In the genomic region with DNA sequence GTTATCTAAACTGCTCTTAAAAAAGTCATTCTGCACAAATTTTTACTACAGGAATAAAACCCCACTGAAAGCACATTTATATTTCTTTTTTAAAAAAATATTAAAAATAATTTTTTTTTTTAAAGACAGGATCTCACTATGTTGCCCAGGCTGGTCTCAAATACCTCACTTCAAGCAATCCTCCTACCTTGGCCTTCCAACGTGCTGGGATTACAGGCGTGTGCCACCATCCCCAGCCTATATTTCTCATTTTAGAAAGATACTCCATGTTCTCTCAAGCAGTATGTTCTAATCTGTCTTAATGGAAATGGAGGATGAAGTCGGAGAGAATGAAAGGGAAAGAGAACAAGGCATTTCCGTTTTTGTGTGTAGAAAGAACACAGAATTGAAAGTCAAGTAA, we compare ENCODE assay signal across 13 cellular contexts. TPM values are rescaled to one million over a fixed set of nuclear protein-coding genes. Genes with fewer than 3 reads are reported as not detected.
DNase-seq lines count a peak whose midpoint lies in the region; ATAC-seq and TF ChIP-seq lines count a peak whose summit lies in the region.
"Had no signal": no experiment of that assay in that cellular context is flagged by ENCODE, and none has a peak within 500 bp of the region (broad histone marks: within the 10 kb centered on the region; RNA-seq: fewer than 3 reads in every experiment).

No MANE protein-coding gene starts in this region.

- CTCF ChIA-PET in WTC11 (lab: Charles Lee) = no interaction called here

- no peaks in the 10 kb centered on the region for H3K9me3 Mint-ChIP-seq in activated T-cell treated with anti-CD3 and anti-CD28 coated beads, Interleukin-2, amount 50 U/mL, for 24 hours
- H3K9me3 Mint-ChIP-seq in WTC11 (peaks cover 11% of the 10 kb centered on the region), natural killer cell (no peaks in the 10 kb centered on the region)
- H3K9me3 Mint-ChIP-seq: HFFc6 had no signal

- H3K27me3 Mint-ChIP-seq in activated T-cell treated with anti-CD3 and anti-CD28 coated beads, Interleukin-2, amount 50 U/mL, for 24 hours = no peaks in the 10 kb centered on the region
- no peaks in the 10 kb centered on the region for H3K27me3 Mint-ChIP-seq in WTC11 (ENCODE audit: low read depth)
- no peaks in the 10 kb centered on the region for H3K27me3 Mint-ChIP-seq in natural killer cell (ENCODE audit: low read depth in 2 of 2)

- H3K4me1 Mint-ChIP-seq in activated T-cell treated with anti-CD3 and anti-CD28 coated beads, Interleukin-2, amount 50 U/mL, for 24 hours (ENCODE audit: low read depth) = peaks cover 81% of the 10 kb centered on the region
- peaks cover 38% of the 10 kb centered on the region for H3K4me1 Mint-ChIP-seq in WTC11
- peaks cover 84 to 91% of the 10 kb centered on the region in 2 donors for H3K4me1 Mint-ChIP-seq in natural killer cell

- intact Hi-C loops in natural killer cell (cut with micrococcal nuclease) = no loop called here

- POLR2A ChIA-PET in WTC11 (lab: Charles Lee) = no interaction called here

- H3K36me3 Mint-ChIP-seq in activated T-cell treated with anti-CD3 and anti-CD28 coated beads, Interleukin-2, amount 50 U/mL, for 24 hours (ENCODE audit: low read depth) = peaks cover 61% of the 10 kb centered on the region
- H3K36me3 Mint-ChIP-seq in WTC11 (peaks cover 24% of the 10 kb centered on the region), natural killer cell (no peaks in the 10 kb centered on the region)

- peak overlapping the region; percentile 50 for H3K27ac Mint-ChIP-seq in activated T-cell treated with anti-CD3 and anti-CD28 coated beads, Interleukin-2, amount 50 U/mL, for 24 hours
- H3K27ac Mint-ChIP-seq in WTC11 (no peak overlapping the region), natural killer cell (peak overlapping the region; percentile 50 to 82)
- H3K27ac Mint-ChIP-seq: HFFc6 had no signal

- TF ChIP-seq CTCF in WTC11 (IDR thresholded peaks at IDR 0.05) = no peak
- TF ChIP-seq CTCF in natural killer cell (IDR thresholded peaks at IDR 0.05) = no peak

- DNase-seq in activated T-cell treated with anti-CD3 and anti-CD28 coated beads, Interleukin-2, amount 50 U/mL, for 24 hours = no peak
- DNase-seq in activated T-cell treated with anti-CD3 and anti-CD28 coated beads for 4 hours (no peak), WTC11 (ENCODE audit: low spot score) (no peak), natural killer cell (no peak), activated gamma-delta T cell treated with Interleukin-2 at 50 U/mL for 16 hours (no peak)
- DNase-seq: Calu3, DMS 273 treated with DMSO at 0.1 percent for 48 hours, DMS79 treated with DMSO at 0.1 percent for 48 hours, EL, GOT3, HFFc6 had no signal

- H3K4me3 Mint-ChIP-seq in activated T-cell treated with anti-CD3 and anti-CD28 coated beads, Interleukin-2, amount 50 U/mL, for 24 hours = no peak overlapping the region
- H3K4me3 Mint-ChIP-seq in WTC11 (no peak overlapping the region), natural killer cell (no peak overlapping the region)
- H3K4me3 Mint-ChIP-seq: HFFc6 had no signal

- no peak for ATAC-seq in WTC11
- ATAC-seq in natural killer cell = no peak
- no peak for ATAC-seq in HG02973 (IDR thresholded peaks at IDR 0.05; ENCODE audit: unreplicated experiment)
- no peak for ATAC-seq in GM21381 (IDR thresholded peaks at IDR 0.05; ENCODE audit: unreplicated experiment)

TF ChIP-seq in WTC11, 78 proteins besides CTCF, POLR2A, EP300 and RAD21:
- TF ChIP-seq, protein P1, sequence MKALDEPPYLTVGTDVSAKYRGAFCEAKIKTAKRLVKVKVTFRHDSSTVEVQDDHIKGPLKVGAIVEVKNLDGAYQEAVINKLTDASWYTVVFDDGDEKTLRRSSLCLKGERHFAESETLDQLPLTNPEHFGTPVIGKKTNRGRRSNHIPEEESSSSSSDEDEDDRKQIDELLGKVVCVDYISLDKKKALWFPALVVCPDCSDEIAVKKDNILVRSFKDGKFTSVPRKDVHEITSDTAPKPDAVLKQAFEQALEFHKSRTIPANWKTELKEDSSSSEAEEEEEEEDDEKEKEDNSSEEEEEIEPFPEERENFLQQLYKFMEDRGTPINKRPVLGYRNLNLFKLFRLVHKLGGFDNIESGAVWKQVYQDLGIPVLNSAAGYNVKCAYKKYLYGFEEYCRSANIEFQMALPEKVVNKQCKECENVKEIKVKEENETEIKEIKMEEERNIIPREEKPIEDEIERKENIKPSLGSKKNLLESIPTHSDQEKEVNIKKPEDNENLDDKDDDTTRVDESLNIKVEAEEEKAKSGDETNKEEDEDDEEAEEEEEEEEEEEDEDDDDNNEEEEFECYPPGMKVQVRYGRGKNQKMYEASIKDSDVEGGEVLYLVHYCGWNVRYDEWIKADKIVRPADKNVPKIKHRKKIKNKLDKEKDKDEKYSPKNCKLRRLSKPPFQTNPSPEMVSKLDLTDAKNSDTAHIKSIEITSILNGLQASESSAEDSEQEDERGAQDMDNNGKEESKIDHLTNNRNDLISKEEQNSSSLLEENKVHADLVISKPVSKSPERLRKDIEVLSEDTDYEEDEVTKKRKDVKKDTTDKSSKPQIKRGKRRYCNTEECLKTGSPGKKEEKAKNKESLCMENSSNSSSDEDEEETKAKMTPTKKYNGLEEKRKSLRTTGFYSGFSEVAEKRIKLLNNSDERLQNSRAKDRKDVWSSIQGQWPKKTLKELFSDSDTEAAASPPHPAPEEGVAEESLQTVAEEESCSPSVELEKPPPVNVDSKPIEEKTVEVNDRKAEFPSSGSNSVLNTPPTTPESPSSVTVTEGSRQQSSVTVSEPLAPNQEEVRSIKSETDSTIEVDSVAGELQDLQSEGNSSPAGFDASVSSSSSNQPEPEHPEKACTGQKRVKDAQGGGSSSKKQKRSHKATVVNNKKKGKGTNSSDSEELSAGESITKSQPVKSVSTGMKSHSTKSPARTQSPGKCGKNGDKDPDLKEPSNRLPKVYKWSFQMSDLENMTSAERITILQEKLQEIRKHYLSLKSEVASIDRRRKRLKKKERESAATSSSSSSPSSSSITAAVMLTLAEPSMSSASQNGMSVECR (CRISPR knock-in tag; IDR thresholded peaks at IDR 0.05; ENCODE audit: borderline replicate concordance) = no peak
- no peak for TF ChIP-seq MYBL2 (CRISPR knock-in tag; IDR thresholded peaks at IDR 0.05)
- 0 out of 2 replicates have a peak, but pooled peaks have one; percentile 11 for TF ChIP-seq ZNF121 (CRISPR knock-in tag; IDR thresholded peaks at IDR 0.05)
TF ChIP-seq in WTC11: peak in this region for 1.

RNA-seq across cellular contexts. Expression of a gene that starts 17.1 kb away (rescaled TPM):
- total RNA-seq in WTC11 (2021) = 35.4 to 40.9 TPM (median 37.2 TPM) in 3 replicates
- total RNA-seq in natural killer cell = 100 to 1,000 TPM; 155 TPM
